12 cellular contexts compared by ENCODE assay signal in genomic region chr12:12503384-12504078, GRCh38. TPM values are rescaled to one million over a fixed set of nuclear protein-coding genes. Genes with fewer than 3 reads are reported as not detected.
DNase-seq lines count a peak whose midpoint lies in the region; ATAC-seq, FAIRE-seq and TF ChIP-seq lines count a peak whose summit lies in the region.
"Had no signal": no experiment of that assay in that cellular context is flagged by ENCODE, and none has a peak within 500 bp of the region (broad histone marks: within the 10 kb centered on the region; RNA-seq: fewer than 3 reads in every experiment).

No MANE protein-coding gene starts in this region.

- no peak overlapping the region for H3K4me3 ChIP-seq in GM06990 (replicated peaks; ENCODE audit: low read depth, low read length)
- no peak overlapping the region for H3K4me3 ChIP-seq in Loucy (ENCODE audit: low read length, poor library complexity, severe bottlenecking)
- H3K4me3 ChIP-seq: gastrocnemius medialis, K562 had no signal

- H3K36me3 ChIP-seq in GM06990 (ENCODE audit: control insufficient read depth, insufficient read depth, low read length) (no peaks in the 10 kb centered on the region; the same call in 1 of the 2 replicates), Loucy (ENCODE audit: insufficient read depth, low read length) (no peaks in the 10 kb centered on the region)
- H3K36me3 ChIP-seq: gastrocnemius medialis had no signal

- H3K27me3 ChIP-seq in GM06990 (replicated peaks; ENCODE audit: control insufficient read depth, insufficient read depth, low read length), result no peaks in the 10 kb centered on the region
- H3K27me3 ChIP-seq in Loucy (ENCODE audit: insufficient read depth, low read length, poor library complexity, severe bottlenecking), result no peaks in the 10 kb centered on the region
- H3K27me3 ChIP-seq: gastrocnemius medialis had no signal

- no peak overlapping the region for H3K9ac ChIP-seq in Loucy (ENCODE audit: low read depth, low read length, poor library complexity, severe bottlenecking)

- TF ChIP-seq CTCF in GM06990 (IDR thresholded peaks at IDR 0.05; ENCODE audit: insufficient read depth, low read length, poor library complexity, severe bottlenecking), result peak; percentile 22
- 0 out of 2 replicates have a peak, but pooled peaks have one; percentile 11 for TF ChIP-seq CTCF in Loucy (conservative IDR thresholded peaks at IDR 0.05; ENCODE audit: low read length)

- peaks cover 8% of the 10 kb centered on the region in 2 donors for H3K36me3 Mint-ChIP-seq in activated T-cell treated with anti-CD3 and anti-CD28 coated beads, Interleukin-2, amount 50 U/mL, for 72 hours (ENCODE audit: insufficient read depth in 2 of 2)

- FAIRE-seq in RCC 7860 (lab: Jason Lieb, UNC), result no peak
- FAIRE-seq: K562 had no signal

- H3K4me2 ChIP-seq in Loucy (ENCODE audit: low read depth, low read length, poor library complexity, severe bottlenecking), result no peak overlapping the region

- no peaks in the 10 kb centered on the region for H3K27me3 Mint-ChIP-seq in activated T-cell treated with anti-CD3 and anti-CD28 coated beads, Interleukin-2, amount 50 U/mL, for 72 hours (ENCODE audit: low read depth)
- H3K27me3 Mint-ChIP-seq: activated naive CD8-positive, alpha-beta T cell treated with anti-CD3 and anti-CD28 coated beads, Interleukin-2, amount 10 ng/mL, durations not matched to agents 7 days and 5 days had no signal

- no peaks in the 10 kb centered on the region for H3K4me1 ChIP-seq in Loucy (ENCODE audit: insufficient read depth, low read length, poor library complexity, severe bottlenecking)

- peak overlapping the region; percentile 33 to 75 for H3K4me3 Mint-ChIP-seq in activated T-cell treated with anti-CD3 and anti-CD28 coated beads, Interleukin-2, amount 50 U/mL, for 72 hours
- H3K4me3 Mint-ChIP-seq: activated naive CD8-positive, alpha-beta T cell treated with anti-CD3 and anti-CD28 coated beads, Interleukin-2, amount 10 ng/mL, durations not matched to agents 7 days and 5 days had no signal

- peaks cover 67% of the 10 kb centered on the region for H3K4me1 Mint-ChIP-seq in activated T-cell treated with anti-CD3 and anti-CD28 coated beads, Interleukin-2, amount 50 U/mL, for 72 hours (ENCODE audit: low read depth)

- no peaks in the 10 kb centered on the region for H3K79me2 ChIP-seq in Loucy (ENCODE audit: insufficient read depth, low read length)

- H2AFZ ChIP-seq in Loucy (ENCODE audit: low read length), result no peak overlapping the region

- H3F3A ChIP-seq in Loucy (ENCODE audit: low read depth), result no peaks in the 10 kb centered on the region

- ATAC-seq in activated T-cell treated with anti-CD3 and anti-CD28 coated beads, Interleukin-2, amount 50 U/mL, for 72 hours (replicated peaks in 1 of 2), result peak in 1 of 2 donors; percentile 3
- ATAC-seq in GM21737 (IDR thresholded peaks at IDR 0.05; ENCODE audit: unreplicated experiment) (no peak), HG03439 (IDR thresholded peaks at IDR 0.05; ENCODE audit: unreplicated experiment) (no peak)
- ATAC-seq: gastrocnemius medialis, K562, left cardiac atrium had no signal

- H3K27ac Mint-ChIP-seq in activated T-cell treated with anti-CD3 and anti-CD28 coated beads, Interleukin-2, amount 50 U/mL, for 72 hours, result peak overlapping the region; percentile 96

- no peaks in the 10 kb centered on the region for H3K9me3 Mint-ChIP-seq in activated T-cell treated with anti-CD3 and anti-CD28 coated beads, Interleukin-2, amount 50 U/mL, for 72 hours
- H3K9me3 Mint-ChIP-seq: activated naive CD8-positive, alpha-beta T cell treated with anti-CD3 and anti-CD28 coated beads, Interleukin-2, amount 10 ng/mL, durations not matched to agents 7 days and 5 days had no signal

- H3K9me2 ChIP-seq in Loucy (replicated peaks; ENCODE audit: low read depth, low read length), result no peaks in the 10 kb centered on the region

- DNase-seq in GM06990 (ENCODE audit: extremely low read depth, insufficient read length) (peak; percentile 22), iPS-NIHi7 (ENCODE audit: extremely low spot score) (peak; percentile 44), AG08396 (ENCODE audit: low spot score) (no peak), RCC 7860 (ENCODE audit: low spot score) (no peak)
- DNase-seq in activated T-cell treated with anti-CD3 and anti-CD28 coated beads, Interleukin-2, amount 50 U/mL, for 72 hours, result no peak
- DNase-seq: activated naive CD8-positive, alpha-beta T cell treated with anti-CD3 and anti-CD28 coated beads, Interleukin-2, amount 10 ng/mL, durations not matched to agents 7 days and 5 days; gastrocnemius medialis; left cardiac atrium had no signal

- H4K20me1 ChIP-seq in Loucy (ENCODE audit: insufficient read depth, low read length, poor library complexity, severe bottlenecking), result no peaks in the 10 kb centered on the region

- H3K9me3 ChIP-seq in Loucy (ENCODE audit: insufficient read depth, low read depth, low read length), result no peaks in the 10 kb centered on the region
- H3K9me3 ChIP-seq: gastrocnemius medialis had no signal

RNA-seq across cellular contexts. Expression of gene DUSP16, which starts 59.1 kb away (rescaled TPM):
- 100 to 1,000 TPM; 105 to 129 TPM for total RNA-seq in activated T-cell treated with anti-CD3 and anti-CD28 coated beads, Interleukin-2, amount 50 U/mL, for 72 hours

Comparison
In these comparisons a context has a peak if more than half of its experiments do, and no peak if none do; other contexts are left out.
1. DNase-seq: peak in GM06990 (single experiment) and iPS-NIHi7 (single experiment); none in activated T-cell treated with anti-CD3 and anti-CD28 coated beads, Interleukin-2, amount 50 U/mL, for 72 hours (0 of 2), AG08396 (single experiment) and RCC 7860 (single experiment).